In genomic region chr3:27429909-27430308, GRCh38 we compare ENCODE assay signal across 28 cellular contexts.
"Had no signal": no experiment of that assay in that cellular context is flagged by ENCODE, and none has a peak within 500 bp of the region (broad histone marks: within the 10 kb centered on the region; RNA-seq: fewer than 3 reads in every experiment).

No MANE protein-coding gene starts in this region.

- H3K4me1 ChIP-seq: body of pancreas, Peyer's patch had no signal

- H3K4me3 ChIP-seq: body of pancreas, MG63, Peyer's patch, SJSA1 had no signal

- H3K4me1 Mint-ChIP-seq: activated naive CD4-positive, alpha-beta T cell treated with anti-CD3 and anti-CD28 coated beads, Interleukin-2, amount 50 U/mL, for 24 hours had no signal

- DNase-seq: activated CD4-positive, alpha-beta T cell treated with anti-CD3 and anti-CD28 coated beads, Interleukin-2, amount 10 ng/mL, durations not matched to agents 7 days and 5 days; activated CD4-positive, alpha-beta T cell treated with anti-CD3 and anti-CD28 coated beads, Interleukin-2, amount 50 U/mL, for 48 hours; activated CD8-positive, alpha-beta T cell treated with anti-CD3 and anti-CD28 coated beads, Interleukin-2, amount 10 ng/mL, durations not matched to agents 7 days and 5 days; activated gamma-delta T cell; activated naive CD4-positive, alpha-beta T cell treated with Interleukin-2 at 50 U/mL for 16 hours; activated naive CD8-positive, alpha-beta T cell treated with anti-CD3 and anti-CD28 coated beads, Interleukin-2, amount 10 ng/mL, durations not matched to agents 7 days and 5 days; activated T-cell treated with anti-CD3 and anti-CD28 coated beads, Interleukin-2, amount 50 U/mL, for 24 hours; body of pancreas; caudate nucleus; Karpas-422; MG63; NCI-H1048; NCI-H1105 treated with DMSO at 0.1 percent for 48 hours; NCI-H1436; NCI-H1694 treated with DMSO at 0.1 percent for 48 hours; NCI-H2029; NCI-H345; NCI-H524 treated with DMSO at 0.1 percent for 48 hours; PC-3; Peyer's patch; RPMI8226; SHP77 treated with DMSO at 0.1 percent for 48 hours; SK-N-SH had no signal

- H3K27me3 Mint-ChIP-seq: activated CD4-positive, alpha-beta T cell treated with anti-CD3 and anti-CD28 coated beads, Interleukin-2, amount 10 ng/mL, durations not matched to agents 7 days and 5 days; activated naive CD4-positive, alpha-beta T cell treated with anti-CD3 and anti-CD28 coated beads, Interleukin-2, amount 50 U/mL, for 24 hours; activated naive CD8-positive, alpha-beta T cell treated with anti-CD3 and anti-CD28 coated beads, Interleukin-2, amount 10 ng/mL, durations not matched to agents 7 days and 5 days; activated T-cell treated with anti-CD3 and anti-CD28 coated beads, Interleukin-2, amount 50 U/mL, for 24 hours had no signal

- H3K27ac ChIP-seq: body of pancreas, Peyer's patch had no signal

- H3K9me3 Mint-ChIP-seq: activated CD4-positive, alpha-beta T cell treated with anti-CD3 and anti-CD28 coated beads, Interleukin-2, amount 10 ng/mL, durations not matched to agents 7 days and 5 days; activated naive CD4-positive, alpha-beta T cell treated with anti-CD3 and anti-CD28 coated beads, Interleukin-2, amount 50 U/mL, for 24 hours; activated naive CD8-positive, alpha-beta T cell treated with anti-CD3 and anti-CD28 coated beads, Interleukin-2, amount 10 ng/mL, durations not matched to agents 7 days and 5 days; activated T-cell treated with anti-CD3 and anti-CD28 coated beads, Interleukin-2, amount 50 U/mL, for 24 hours; activated T-helper 2 cell treated with anti-CD3 and anti-CD28 coated beads, Interferon-gamma antibody, Interleukin-2, Interleukin-4, amounts not matched to agents 10 μg/mL and 5 μg/mL and 100 μg/mL, durations not matched to agents 14 hours and 24 hours and 36 hours; T-helper 1 cell treated with Interleukin-12 subunit alpha and Interleukin-12 subunit beta and Interleukin-4 antibody, amounts not matched to agents 30 μg/mL and 1 μg/mL, for 36 hours; T-helper 2 cell treated with Interferon-gamma antibody and Interleukin-4, amounts not matched to agents 5 μg/mL and 100 μg/mL, for 36 hours had no signal

- H3K9me3 ChIP-seq: body of pancreas, MG63, Peyer's patch, SJSA1, SK-N-SH had no signal

- H3K27ac Mint-ChIP-seq: activated CD4-positive, alpha-beta T cell treated with anti-CD3 and anti-CD28 coated beads, Interleukin-2, amount 10 ng/mL, durations not matched to agents 7 days and 5 days; activated CD8-positive, alpha-beta T cell treated with anti-CD3 and anti-CD28 coated beads, Interleukin-2, amount 10 ng/mL, durations not matched to agents 7 days and 5 days; activated naive CD4-positive, alpha-beta T cell treated with anti-CD3 and anti-CD28 coated beads, Interleukin-2, amount 50 U/mL, for 24 hours; activated naive CD8-positive, alpha-beta T cell treated with anti-CD3 and anti-CD28 coated beads, Interleukin-2, amount 10 ng/mL, durations not matched to agents 7 days and 5 days; activated T-cell treated with anti-CD3 and anti-CD28 coated beads, Interleukin-2, amount 50 U/mL, for 24 hours; activated T-helper 2 cell treated with anti-CD3 and anti-CD28 coated beads, Interferon-gamma antibody, Interleukin-2, Interleukin-4, amounts not matched to agents 10 μg/mL and 5 μg/mL and 100 μg/mL, durations not matched to agents 14 hours and 24 hours and 36 hours; T-helper 1 cell treated with Interleukin-12 subunit alpha and Interleukin-12 subunit beta and Interleukin-4 antibody, amounts not matched to agents 30 μg/mL and 1 μg/mL, for 36 hours; T-helper 2 cell treated with Interferon-gamma antibody and Interleukin-4, amounts not matched to agents 5 μg/mL and 100 μg/mL, for 36 hours had no signal

- H3K4me3 Mint-ChIP-seq: activated CD4-positive, alpha-beta T cell treated with anti-CD3 and anti-CD28 coated beads, Interleukin-2, amount 10 ng/mL, durations not matched to agents 7 days and 5 days; activated CD8-positive, alpha-beta T cell treated with anti-CD3 and anti-CD28 coated beads, Interleukin-2, amount 10 ng/mL, durations not matched to agents 7 days and 5 days; activated naive CD4-positive, alpha-beta T cell treated with anti-CD3 and anti-CD28 coated beads, Interleukin-2, amount 50 U/mL, for 24 hours; activated naive CD8-positive, alpha-beta T cell treated with anti-CD3 and anti-CD28 coated beads, Interleukin-2, amount 10 ng/mL, durations not matched to agents 7 days and 5 days; activated T-cell treated with anti-CD3 and anti-CD28 coated beads, Interleukin-2, amount 50 U/mL, for 24 hours; T-helper 1 cell treated with Interleukin-12 subunit alpha and Interleukin-12 subunit beta and Interleukin-4 antibody, amounts not matched to agents 30 μg/mL and 1 μg/mL, for 36 hours; T-helper 2 cell treated with Interferon-gamma antibody and Interleukin-4, amounts not matched to agents 5 μg/mL and 100 μg/mL, for 36 hours had no signal

- H3K9ac ChIP-seq: SK-N-SH had no signal

- H3K4me2 ChIP-seq: SK-N-SH had no signal

- H3K27me3 ChIP-seq: body of pancreas, MG63, Peyer's patch, SJSA1 had no signal

- ATAC-seq: activated CD8-positive, alpha-beta T cell treated with anti-CD3 and anti-CD28 coated beads, Interleukin-2, amount 10 ng/mL, durations not matched to agents 7 days and 5 days; body of pancreas; PC-3 had no signal
